In the genomic region with DNA sequence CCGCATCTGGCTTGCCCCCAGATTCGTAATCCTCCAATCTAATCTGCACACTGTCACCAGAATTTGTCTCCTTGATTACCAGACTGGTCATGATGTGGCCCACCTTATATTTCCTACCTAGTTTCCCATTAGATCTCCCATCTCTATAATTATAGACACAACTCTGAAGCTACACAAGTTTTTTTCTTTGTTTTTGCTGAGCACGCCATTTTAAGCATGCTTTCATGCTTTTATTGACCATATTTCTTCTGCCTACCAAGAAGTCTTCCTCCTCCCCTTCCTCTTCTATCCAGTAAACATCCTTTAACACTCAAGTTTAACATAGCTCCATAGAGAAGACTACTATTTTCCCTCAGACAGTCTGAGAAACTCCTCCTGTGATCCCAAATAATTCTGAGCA, we compare ENCODE assay signal across 25 cellular contexts.
"Had no signal": no experiment of that assay in that cellular context is flagged by ENCODE, and none has a peak within 500 bp of the region (broad histone marks: within the 10 kb centered on the region; RNA-seq: fewer than 3 reads in every experiment).

No MANE protein-coding gene starts in this region.

- H3K27me3 ChIP-seq: colonic mucosa, esophagus squamous epithelium, gastrocnemius medialis, heart right ventricle, left lung had no signal

- H3K4me3 ChIP-seq: colonic mucosa, esophagus squamous epithelium, gastrocnemius medialis, heart right ventricle, left lung, lower lobe of right lung, mucosa of descending colon had no signal

- H3K27ac ChIP-seq: colonic mucosa, epithelial cell of prostate, esophagus squamous epithelium, gastrocnemius medialis, heart right ventricle, left lung, lower lobe of right lung had no signal

- H3K9me3 ChIP-seq: colonic mucosa, gastrocnemius medialis had no signal

- H3K36me3 ChIP-seq: colonic mucosa, esophagus squamous epithelium, gastrocnemius medialis, heart right ventricle, left lung, lower lobe of right lung had no signal

- ATAC-seq: effector memory CD8-positive, alpha-beta T cell; esophagus mucosa; gastrocnemius medialis; heart right ventricle; left cardiac atrium; left lung; left ventricle myocardium superior; lower lobe of right lung; mucosa of descending colon had no signal

- FAIRE-seq: endometrium, islet of Langerhans, keratinocyte had no signal

- H3K4me1 ChIP-seq: esophagus squamous epithelium, gastrocnemius medialis, heart right ventricle, left lung, lower lobe of right lung had no signal

- DNase-seq: colonic mucosa; cortex of kidney; effector CD8-positive, alpha-beta T cell; effector memory CD8-positive, alpha-beta T cell; endodermal cell; erythroblast; esophagus squamous epithelium; foreskin fibroblast; foreskin melanocyte; gastrocnemius medialis; glutamatergic neuron; head of caudate nucleus; heart right ventricle; hippocampal formation; left cardiac atrium; left lung; left ventricle myocardium superior; lower lobe of right lung; mesenchymal stem cell; mucosa of descending colon had no signal
